1 cellular context compared by ENCODE assay signal in genomic region chr18:41378628-41379027, GRCh38.
TF ChIP-seq lines count a peak whose summit lies in the region.

No MANE protein-coding gene starts in this region.

TF ChIP-seq in H1, 55 proteins besides CTCF, POLR2A, EP300 and RAD21:
- no peak for TF ChIP-seq SP4 (IDR thresholded peaks at IDR 0.05; ENCODE audit: low read length)
